Comparison of ENCODE assay signal across 1 cellular context in genomic region chr3:49668414-49668797, GRCh38.
TF ChIP-seq lines count a peak whose summit lies in the region.

No MANE protein-coding gene starts in this region.

TF ChIP-seq in neural cell, 6 proteins besides CTCF, POLR2A, EP300 and RAD21 (continued from another document):
- TF ChIP-seq REST (IDR thresholded peaks at IDR 0.05; ENCODE audit: borderline replicate concordance): no peak
